Comparison of ENCODE assay signal across 18 cellular contexts in genomic region chr1:154338875-154339274, GRCh38. TPM values are rescaled to one million over a fixed set of nuclear protein-coding genes. Genes with fewer than 3 reads are reported as not detected.
"Had no signal": no experiment of that assay in that cellular context is flagged by ENCODE, and none has a peak within 500 bp of the region (broad histone marks: within the 10 kb centered on the region; RNA-seq: fewer than 3 reads in every experiment).

No MANE protein-coding gene starts in this region.

- H3K27ac Mint-ChIP-seq: dendritic cell treated with granulocyte-macrophage colony-stimulating factor and Interleukin-4, amounts not matched to agents 40 ng/mL and 50 ng/mL, for 4 days had no signal

- DNase-seq: activated CD4-positive, CD25-positive, alpha-beta regulatory T cell treated with anti-CD3 and anti-CD28 coated beads, Interleukin-2, amount 50 U/mL, for 72 hours; activated CD8-positive, alpha-beta memory T cell treated with anti-CD3 and anti-CD28 coated beads for 24 hours; activated effector memory CD4-positive, alpha-beta T cell treated with Interleukin-2 at 50 U/mL for 16 hours; anterior cingulate cortex; brain microvascular endothelial cell; cerebellar nuclear complex; erythroblast; gastrocnemius medialis; heart right ventricle; mesendoderm; right lobe of liver; T-helper 9 cell; upper lobe of right lung had no signal

- H3K27ac ChIP-seq: brain microvascular endothelial cell, gastrocnemius medialis, right lobe of liver, thoracic aorta, upper lobe of right lung had no signal

- H3K27me3 Mint-ChIP-seq: dendritic cell treated with granulocyte-macrophage colony-stimulating factor and Interleukin-4, amounts not matched to agents 40 ng/mL and 50 ng/mL, for 4 days had no signal

- H3K4me3 ChIP-seq: gastrocnemius medialis, heart right ventricle, right lobe of liver, thoracic aorta, upper lobe of right lung had no signal

- H3K27me3 ChIP-seq: brain microvascular endothelial cell, gastrocnemius medialis, heart right ventricle, right lobe of liver, upper lobe of right lung had no signal

- ATAC-seq: gastrocnemius medialis, heart right ventricle, right lobe of liver, upper lobe of right lung had no signal

- H3K9me3 ChIP-seq: gastrocnemius medialis, heart right ventricle, right lobe of liver, thoracic aorta, upper lobe of right lung had no signal

- H3K36me3 ChIP-seq: gastrocnemius medialis, right lobe of liver had no signal

- H3K9me3 Mint-ChIP-seq: dendritic cell treated with granulocyte-macrophage colony-stimulating factor and Interleukin-4, amounts not matched to agents 40 ng/mL and 50 ng/mL, for 4 days had no signal

- H3K4me3 Mint-ChIP-seq: dendritic cell treated with granulocyte-macrophage colony-stimulating factor and Interleukin-4, amounts not matched to agents 40 ng/mL and 50 ng/mL, for 4 days had no signal

RNA-seq across cellular contexts. Expression of gene AQP10, which starts 18.0 kb away (rescaled TPM):
- total RNA-seq: gastrocnemius medialis, lower leg skin, osteocyte, right lobe of liver, thoracic aorta had no signal
- polyA plus RNA-seq: neural cell had no signal
